ENCODE assay signal across 1 cellular context in the genomic region with DNA sequence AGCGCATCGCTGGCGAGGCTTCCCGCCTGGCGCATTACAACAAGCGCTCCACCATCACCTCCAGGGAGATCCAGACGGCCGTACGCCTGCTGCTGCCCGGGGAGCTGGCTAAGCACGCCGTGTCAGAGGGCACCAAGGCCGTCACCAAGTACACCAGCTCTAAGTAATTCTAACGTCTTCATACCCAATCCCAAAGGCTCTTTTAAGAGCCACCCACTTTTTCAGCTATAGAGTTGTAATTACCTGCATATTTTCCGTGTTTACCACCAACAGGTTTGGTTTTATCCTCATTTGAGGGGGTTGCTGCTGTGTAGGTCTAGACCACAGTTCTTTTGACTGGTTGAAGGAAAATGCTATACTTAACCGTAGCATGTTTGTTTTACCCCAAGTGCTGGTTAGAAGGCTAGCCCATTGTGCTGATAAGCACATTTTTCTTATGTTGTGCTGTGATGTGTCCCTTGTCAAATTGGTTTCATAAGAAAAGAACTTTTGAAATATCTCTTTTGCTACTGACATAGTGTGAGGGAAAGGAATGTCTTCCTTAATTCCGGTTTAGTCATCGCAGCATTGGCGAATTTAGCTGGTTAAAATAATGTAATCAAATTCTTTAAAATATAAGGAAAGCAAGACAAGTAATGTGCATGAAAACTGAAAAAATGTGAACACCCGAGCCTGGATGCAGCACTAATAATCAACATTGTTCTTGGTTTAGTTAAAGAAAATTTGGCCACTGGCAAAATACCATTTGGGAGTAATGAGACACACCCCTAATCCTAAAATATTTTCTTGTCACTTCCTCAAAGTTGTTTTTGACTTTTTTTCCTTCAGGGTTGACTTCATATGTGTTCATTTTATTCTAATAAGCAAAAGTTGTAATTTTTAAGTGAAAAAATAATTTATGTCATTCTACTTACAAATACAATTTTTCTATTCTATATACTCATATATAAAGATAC.
TF ChIP-seq lines count a peak whose summit lies in the region.

No MANE protein-coding gene starts in this region.

TF ChIP-seq in HEK293T, 16 proteins besides CTCF, POLR2A, EP300 and RAD21 (continued from another document):
- TF ChIP-seq ZNF384 (IDR thresholded peaks at IDR 0.05) (no peak), FOXM1 (IDR thresholded peaks at IDR 0.05; ENCODE audit: borderline replicate concordance) (no peak), TARDBP (IDR thresholded peaks at IDR 0.05) (no peak), L3MBTL2 (conservative IDR thresholded peaks at IDR 0.05) (no peak)
- TF ChIP-seq, protein P1, sequence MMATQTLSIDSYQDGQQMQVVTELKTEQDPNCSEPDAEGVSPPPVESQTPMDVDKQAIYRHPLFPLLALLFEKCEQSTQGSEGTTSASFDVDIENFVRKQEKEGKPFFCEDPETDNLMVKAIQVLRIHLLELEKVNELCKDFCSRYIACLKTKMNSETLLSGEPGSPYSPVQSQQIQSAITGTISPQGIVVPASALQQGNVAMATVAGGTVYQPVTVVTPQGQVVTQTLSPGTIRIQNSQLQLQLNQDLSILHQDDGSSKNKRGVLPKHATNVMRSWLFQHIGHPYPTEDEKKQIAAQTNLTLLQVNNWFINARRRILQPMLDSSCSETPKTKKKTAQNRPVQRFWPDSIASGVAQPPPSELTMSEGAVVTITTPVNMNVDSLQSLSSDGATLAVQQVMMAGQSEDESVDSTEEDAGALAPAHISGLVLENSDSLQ (IDR thresholded peaks at IDR 0.05): no peak
